ENCODE assay signal across 10 cellular contexts in genomic region chr13:111204438-111205177, GRCh38.
DNase-seq lines count a peak whose midpoint lies in the region; ATAC-seq and TF ChIP-seq lines count a peak whose summit lies in the region.
"Had no signal": no experiment of that assay in that cellular context is flagged by ENCODE, and none has a peak within 500 bp of the region (broad histone marks: within the 10 kb centered on the region; RNA-seq: fewer than 3 reads in every experiment).

No MANE protein-coding gene starts in this region.

- H3K9me3 Mint-ChIP-seq in naive thymus-derived CD4-positive, alpha-beta T cell = no peaks in the 10 kb centered on the region
- H3K9me3 Mint-ChIP-seq in activated CD8-positive, alpha-beta T cell treated with anti-CD3 and anti-CD28 coated beads, Interleukin-2, amount 10 ng/mL, durations not matched to agents 7 days and 5 days (ENCODE audit: insufficient read depth) = no peaks in the 10 kb centered on the region
- H3K9me3 Mint-ChIP-seq: activated naive CD4-positive, alpha-beta T cell treated with anti-CD3 and anti-CD28 coated beads, Interleukin-2, amount 50 U/mL, for 24 hours had no signal

- H3K4me3 ChIP-seq in AG10803 (ENCODE audit: low read length) (peak overlapping the region; percentile 42), epithelial cell of esophagus (ENCODE audit: low read length) (no peak overlapping the region)
- H3K4me3 ChIP-seq in naive thymus-derived CD4-positive, alpha-beta T cell (ENCODE audit: low read length) = no peak overlapping the region

- H3K27me3 Mint-ChIP-seq in naive thymus-derived CD4-positive, alpha-beta T cell = no peaks in the 10 kb centered on the region
- no peaks in the 10 kb centered on the region for H3K27me3 Mint-ChIP-seq in activated CD8-positive, alpha-beta T cell treated with anti-CD3 and anti-CD28 coated beads, Interleukin-2, amount 10 ng/mL, durations not matched to agents 7 days and 5 days (ENCODE audit: low read depth)
- H3K27me3 Mint-ChIP-seq: activated naive CD4-positive, alpha-beta T cell treated with anti-CD3 and anti-CD28 coated beads, Interleukin-2, amount 50 U/mL, for 24 hours had no signal

- intact Hi-C loops in naive thymus-derived CD4-positive, alpha-beta T cell (cut with micrococcal nuclease) = no loop called here

- no peaks in the 10 kb centered on the region for H3K27me3 ChIP-seq in naive thymus-derived CD4-positive, alpha-beta T cell (ENCODE audit: control insufficient read depth in 2 of 2, insufficient read depth in 2 of 2, low read length in 2 of 2)

- peak overlapping the region in 2 of 10 donors; percentile 24 to 35 for H3K4me3 Mint-ChIP-seq in naive thymus-derived CD4-positive, alpha-beta T cell
- no peak overlapping the region for H3K4me3 Mint-ChIP-seq in activated CD8-positive, alpha-beta T cell treated with anti-CD3 and anti-CD28 coated beads, Interleukin-2, amount 10 ng/mL, durations not matched to agents 7 days and 5 days
- H3K4me3 Mint-ChIP-seq: activated naive CD4-positive, alpha-beta T cell treated with anti-CD3 and anti-CD28 coated beads, Interleukin-2, amount 50 U/mL, for 24 hours had no signal

- CTCF ChIA-PET in naive thymus-derived CD4-positive, alpha-beta T cell (lab: Charles Lee) = no interaction called here
- CTCF ChIA-PET in activated CD8-positive, alpha-beta T cell treated with anti-CD3 and anti-CD28 coated beads, Interleukin-2, amount 10 ng/mL, durations not matched to agents 7 days and 5 days (lab: Charles Lee) = interaction anchor here (1.6 to 2.3 kb wide), 2 partner anchors 11 to 137 kb away, joined by 7 to 19 read pairs; no protein-coding TSS in a partner anchor

- H3K9me3 ChIP-seq in naive thymus-derived CD4-positive, alpha-beta T cell (ENCODE audit: control insufficient read depth in 2 of 3, low read length in 3 of 3) = no peaks in the 10 kb centered on the region

- ATAC-seq in naive thymus-derived CD4-positive, alpha-beta T cell = no peak
- no peak for ATAC-seq in activated CD8-positive, alpha-beta T cell treated with anti-CD3 and anti-CD28 coated beads, Interleukin-2, amount 10 ng/mL, durations not matched to agents 7 days and 5 days

- POLR2A ChIA-PET in naive thymus-derived CD4-positive, alpha-beta T cell (lab: Charles Lee) = no interaction called here
- POLR2A ChIA-PET in activated CD8-positive, alpha-beta T cell treated with anti-CD3 and anti-CD28 coated beads, Interleukin-2, amount 10 ng/mL, durations not matched to agents 7 days and 5 days (lab: Charles Lee) = no interaction called here

- H3K36me3 ChIP-seq in naive thymus-derived CD4-positive, alpha-beta T cell (ENCODE audit: control insufficient read depth in 2 of 3, insufficient read depth in 3 of 3, low read length in 3 of 3) = peaks cover 0 to 9% (median 0%) of the 10 kb centered on the region in 3 experiments

- H3K27ac ChIP-seq in naive thymus-derived CD4-positive, alpha-beta T cell (ENCODE audit: low read depth, low read length) = no peak overlapping the region

- peaks cover 4 to 36% of the 10 kb centered on the region in 2 donors for H3K4me1 ChIP-seq in naive thymus-derived CD4-positive, alpha-beta T cell (ENCODE audit: control insufficient read depth in 2 of 2, insufficient read depth in 2 of 2, low read length in 2 of 2)

- peaks cover 0 to 27% (median 12%) of the 10 kb centered on the region in 5 donors for H3K36me3 Mint-ChIP-seq in naive thymus-derived CD4-positive, alpha-beta T cell
- peaks cover 29% of the 10 kb centered on the region for H3K36me3 Mint-ChIP-seq in activated CD8-positive, alpha-beta T cell treated with anti-CD3 and anti-CD28 coated beads, Interleukin-2, amount 10 ng/mL, durations not matched to agents 7 days and 5 days (ENCODE audit: low read depth)

- TF ChIP-seq CTCF in AG10803 (conservative IDR thresholded peaks at IDR 0.05; ENCODE audit: low read length) (no peak), epithelial cell of esophagus (IDR thresholded peaks at IDR 0.05; ENCODE audit: insufficient read depth, low read depth, low read length, missing control alignments) (no peak)

- peak overlapping the region; percentile 21 to 91 (median 77) for H3K27ac Mint-ChIP-seq in naive thymus-derived CD4-positive, alpha-beta T cell
- H3K27ac Mint-ChIP-seq in activated CD8-positive, alpha-beta T cell treated with anti-CD3 and anti-CD28 coated beads, Interleukin-2, amount 10 ng/mL, durations not matched to agents 7 days and 5 days = no peak overlapping the region

- peaks cover 51 to 89% (median 82%) of the 10 kb centered on the region in 7 donors for H3K4me1 Mint-ChIP-seq in naive thymus-derived CD4-positive, alpha-beta T cell
- H3K4me1 Mint-ChIP-seq in activated CD8-positive, alpha-beta T cell treated with anti-CD3 and anti-CD28 coated beads, Interleukin-2, amount 10 ng/mL, durations not matched to agents 7 days and 5 days (ENCODE audit: low read depth) = peaks cover 51% of the 10 kb centered on the region

- DNase-seq in AG10803 (ENCODE audit: low read depth) (peak; percentile 86), MV-4-11 (lab: John Stamatoyannopoulos, UW) (peak; percentile 58), epithelial cell of esophagus (ENCODE audit: low read depth) (peak; percentile 79), NCI-H187 treated with DMSO at 0.1 percent for 48 hours (lab: John Stamatoyannopoulos, UW) (no peak), kidney tubule cell (ENCODE audit: low spot score) (no peak)
- DNase-seq in naive thymus-derived CD4-positive, alpha-beta T cell = no peak
- DNase-seq in stimulated activated CD4-positive, alpha-beta T cell treated with anti-CD3 and anti-CD28 coated beads, Interleukin-2, amount 100 ng/mL, for 24 hours = no peak
- no peak for DNase-seq in activated CD8-positive, alpha-beta T cell treated with anti-CD3 and anti-CD28 coated beads, Interleukin-2, amount 10 ng/mL, durations not matched to agents 7 days and 5 days
- DNase-seq: NCI-H1105 had no signal

Comparison
In these comparisons a context has a peak if more than half of its experiments do, and no peak if none do; other contexts are left out.
1. DNase-seq: peak in AG10803 (single experiment), MV-4-11 (single experiment) and epithelial cell of esophagus (single experiment); none in naive thymus-derived CD4-positive, alpha-beta T cell (0 of 9), stimulated activated CD4-positive, alpha-beta T cell treated with anti-CD3 and anti-CD28 coated beads, Interleukin-2, amount 100 ng/mL, for 24 hours (0 of 2), activated CD8-positive, alpha-beta T cell treated with anti-CD3 and anti-CD28 coated beads, Interleukin-2, amount 10 ng/mL, durations not matched to agents 7 days and 5 days (single experiment), NCI-H187 treated with DMSO at 0.1 percent for 48 hours (single experiment) and kidney tubule cell (single experiment).